ENCODE assay signal across 29 cellular contexts in the genomic region with DNA sequence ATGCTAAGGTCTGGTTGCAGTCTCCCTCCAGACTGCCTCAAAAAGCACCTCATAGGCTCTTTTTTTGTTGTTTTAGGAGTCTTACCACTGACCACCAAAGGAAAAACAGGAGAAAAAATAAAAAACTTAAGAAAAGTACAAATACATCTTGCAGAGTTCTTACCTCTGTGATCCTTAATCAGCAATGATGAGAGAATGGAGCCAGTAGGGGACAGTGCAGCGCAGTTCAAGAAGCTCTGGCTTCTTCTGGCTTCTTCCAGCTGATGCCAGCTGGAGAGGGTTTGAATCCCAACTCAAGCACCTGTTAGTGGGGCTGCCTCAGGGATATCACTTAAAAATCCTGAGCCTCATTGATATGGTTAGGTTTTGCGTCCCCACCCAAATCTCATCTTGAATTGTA.
DNase-seq lines count a peak whose midpoint lies in the region; ATAC-seq, FAIRE-seq and TF ChIP-seq lines count a peak whose summit lies in the region.
"Had no signal": no experiment of that assay in that cellular context is flagged by ENCODE, and none has a peak within 500 bp of the region (broad histone marks: within the 10 kb centered on the region; RNA-seq: fewer than 3 reads in every experiment).

No MANE protein-coding gene starts in this region.

- H3K27me3 ChIP-seq in DND-41 (ENCODE audit: insufficient read depth, low read length, poor library complexity): no peaks in the 10 kb centered on the region
- H3K27me3 ChIP-seq in HUES48 (ENCODE audit: control insufficient read depth, insufficient read depth, low read length): no peaks in the 10 kb centered on the region
- no peaks in the 10 kb centered on the region for H3K27me3 ChIP-seq in GM12878 (replicated peaks in 1 of 2; ENCODE audit: control insufficient read depth in 2 of 2, insufficient read depth in 2 of 2, low read length in 1 of 2)
- no peaks in the 10 kb centered on the region for H3K27me3 ChIP-seq in mesendoderm (ENCODE audit: insufficient read depth, low read length, poor library complexity)
- H3K27me3 ChIP-seq in tibial artery: no peaks in the 10 kb centered on the region
- H3K27me3 ChIP-seq: adrenal gland, hepatocyte, ovary, right atrium auricular region had no signal

- H3K36me3 ChIP-seq in DND-41 (ENCODE audit: insufficient read depth, low read length): no peaks in the 10 kb centered on the region
- H3K36me3 ChIP-seq in HUES48 (ENCODE audit: control insufficient read depth, insufficient read depth, low read length): no peaks in the 10 kb centered on the region; the same call in 1 of the 2 replicates
- no peaks in the 10 kb centered on the region for H3K36me3 ChIP-seq in GM12878 (ENCODE audit: control insufficient read depth in 2 of 2, insufficient read depth in 2 of 2, low read length in 1 of 2)
- H3K36me3 ChIP-seq in mesendoderm (ENCODE audit: control insufficient read depth, insufficient read depth, low read length): peaks cover 3% of the 10 kb centered on the region
- H3K36me3 ChIP-seq in tibial artery: no peaks in the 10 kb centered on the region
- H3K36me3 ChIP-seq: adrenal gland, HAP-1, ovary, right atrium auricular region had no signal

- H3K9me3 Mint-ChIP-seq in activated naive CD4-positive, alpha-beta T cell treated with anti-CD3 and anti-CD28 coated beads for 36 hours: no peaks in the 10 kb centered on the region
- H3K9me3 Mint-ChIP-seq: activated CD4-positive, alpha-beta memory T cell treated with anti-CD3 and anti-CD28 coated beads for 36 hours had no signal

- H3K79me1 ChIP-seq in mesendoderm (ENCODE audit: low read length): no peaks in the 10 kb centered on the region

- H2AFZ ChIP-seq in DND-41 (ENCODE audit: low read depth, low read length): no peak overlapping the region
- no peak overlapping the region for H2AFZ ChIP-seq in GM12878 (ENCODE audit: control insufficient read depth, low read depth, low read length)
- H2AFZ ChIP-seq: hepatocyte had no signal

- no peak overlapping the region for H2AK5ac ChIP-seq in mesendoderm (ENCODE audit: low read length)

- CTCF ChIA-PET in GM12878 (lab: Yijun Ruan, JAX): interaction anchor here (1.2 kb wide), 1 partner anchor 307 kb away, joined by 3 read pairs; no protein-coding TSS in a partner anchor
- CTCF ChIA-PET in activated naive CD4-positive, alpha-beta T cell treated with anti-CD3 and anti-CD28 coated beads for 36 hours (lab: Charles Lee): no interaction called here

- H3K9me3 ChIP-seq in DND-41 (ENCODE audit: insufficient read depth, low read length, severe bottlenecking) (no peaks in the 10 kb centered on the region), HUES48 (ENCODE audit: control insufficient read depth, insufficient read depth, low read length) (peaks cover 23% of the 10 kb centered on the region), GM12878 (replicated peaks; ENCODE audit: control insufficient read depth, insufficient read depth, low read length) (no peaks in the 10 kb centered on the region; the same call in 2 of the 3 replicates), tibial artery (no peaks in the 10 kb centered on the region)
- H3K9me3 ChIP-seq: adrenal gland, Caco-2, HAP-1, ovary, right atrium auricular region had no signal

- H3K4me3 Mint-ChIP-seq in activated naive CD4-positive, alpha-beta T cell treated with anti-CD3 and anti-CD28 coated beads for 36 hours: no peak overlapping the region
- H3K4me3 Mint-ChIP-seq: activated CD4-positive, alpha-beta memory T cell treated with anti-CD3 and anti-CD28 coated beads for 36 hours; memory B cell; naive thymus-derived CD4-positive, alpha-beta T cell; T-helper 17 cell had no signal

- peak overlapping the region; percentile 8 for H2BK15ac ChIP-seq in mesendoderm (replicated peaks; ENCODE audit: low read depth)

- H3K4ac ChIP-seq in mesendoderm (ENCODE audit: low read depth, low read length): peak overlapping the region; percentile 96

- TF ChIP-seq RAD21 in GM12878 (IDR thresholded peaks at IDR 0.05; ENCODE audit: insufficient read depth, low read depth, low read length): 0 out of 2 replicates have a peak, but pooled peaks have one; percentile 20

- ATAC-seq in DND-41 (ENCODE audit: insufficient read depth, low read depth) (no peak), GM12878 (no peak)
- ATAC-seq: naive thymus-derived CD4-positive, alpha-beta T cell; Panc1; T-helper 17 cell had no signal

- peaks cover 19% of the 10 kb centered on the region for H3K27me3 Mint-ChIP-seq in activated naive CD4-positive, alpha-beta T cell treated with anti-CD3 and anti-CD28 coated beads for 36 hours (ENCODE audit: low read depth)

- H3K4me2 ChIP-seq in DND-41 (ENCODE audit: insufficient read depth, low read length) (no peak overlapping the region), GM12878 (ENCODE audit: control insufficient read depth, insufficient read depth) (no peak overlapping the region), mesendoderm (ENCODE audit: low read length) (no peak overlapping the region)
- H3K4me2 ChIP-seq: hepatocyte had no signal

- H2BK5ac ChIP-seq in mesendoderm (ENCODE audit: low read length): peak overlapping the region; percentile 60

- H3K4me1 Mint-ChIP-seq in activated naive CD4-positive, alpha-beta T cell treated with anti-CD3 and anti-CD28 coated beads for 36 hours (ENCODE audit: low read depth): peaks cover 6% of the 10 kb centered on the region
- H3K4me1 Mint-ChIP-seq: memory B cell; naive thymus-derived CD4-positive, alpha-beta T cell; T-helper 17 cell had no signal

- no peak for TF ChIP-seq EP300 in GM12878 (IDR thresholded peaks at IDR 0.05; ENCODE audit: borderline replicate concordance in 1 of 2, control insufficient read depth in 1 of 2, low read depth in 2 of 2, low read length in 2 of 2)

- in situ Hi-C loops in GM12878 (cut with MboI): no loop called here

- H3K23ac ChIP-seq in mesendoderm (ENCODE audit: low read length): no peak overlapping the region

- SMC1A ChIA-PET in GM12878 (lab: Charles Lee; ENCODE audit: uncharacterized antibody, unreplicated experiment): interaction anchor here (1.5 kb wide), 1 partner anchor 13 kb away, joined by 4 read pairs; no protein-coding TSS in a partner anchor

- no peak for FAIRE-seq in GM12878 (lab: Jason Lieb, UNC)
- FAIRE-seq: G401.6, GM12891, GM19239 had no signal

- H3K4me3 ChIP-seq in DND-41 (ENCODE audit: low read depth in 1 of 2, low read length in 2 of 2): no peak overlapping the region
- H3K4me3 ChIP-seq in HUES48 (ENCODE audit: low read depth, low read length): no peak overlapping the region
- no peak overlapping the region for H3K4me3 ChIP-seq in GM12878
- no peak overlapping the region for H3K4me3 ChIP-seq in mesendoderm (ENCODE audit: low read length)
- H3K4me3 ChIP-seq in tibial artery: no peak overlapping the region
- H3K4me3 ChIP-seq: adrenal gland, HAP-1, hepatocyte, ovary, right atrium auricular region had no signal

- no peak for TF ChIP-seq POLR2A in GM12878 (IDR thresholded peaks at IDR 0.05; ENCODE audit: low read depth, low read length)

- H3K4me1 ChIP-seq in DND-41 (ENCODE audit: insufficient read depth, low read length) (no peaks in the 10 kb centered on the region), HUES48 (ENCODE audit: control insufficient read depth, insufficient read depth, low read length) (peaks cover 36% of the 10 kb centered on the region), GM12878 (ENCODE audit: control insufficient read depth, insufficient read depth, low read length) (no peaks in the 10 kb centered on the region), mesendoderm (ENCODE audit: control insufficient read depth, low read depth, low read length) (peaks cover 7% of the 10 kb centered on the region), tibial artery (peaks cover 0 to 18% (median 14%) of the 10 kb centered on the region in 4 donors)
- H3K4me1 ChIP-seq: adrenal gland, Caco-2, HAP-1, right atrium auricular region had no signal

- peak overlapping the region; percentile 100 for H3K18ac ChIP-seq in mesendoderm (ENCODE audit: low read length)

- H3K9ac ChIP-seq in DND-41 (ENCODE audit: low read depth, low read length): no peak overlapping the region
- peak overlapping the region; percentile 56; the same call in 1 of the 2 replicates for H3K9ac ChIP-seq in HUES48 (ENCODE audit: low read depth, low read length)
- no peak overlapping the region for H3K9ac ChIP-seq in GM12878 (ENCODE audit: control insufficient read depth, insufficient read depth, low read length)
- H3K9ac ChIP-seq in mesendoderm (ENCODE audit: low read length): peak overlapping the region; percentile 32

- no TSS peak for BruUV-seq in GM12878 (replicated peaks; lab: Mats Ljungman, UMichigan)

- peak overlapping the region; percentile 56 for H3K56ac ChIP-seq in mesendoderm (ENCODE audit: low read length)

- H4K5ac ChIP-seq in mesendoderm (ENCODE audit: low read length): no peak overlapping the region

- peaks cover 2% of the 10 kb centered on the region for H3K36me3 Mint-ChIP-seq in activated naive CD4-positive, alpha-beta T cell treated with anti-CD3 and anti-CD28 coated beads for 36 hours (ENCODE audit: low read depth)
- H3K36me3 Mint-ChIP-seq: activated CD4-positive, alpha-beta memory T cell treated with anti-CD3 and anti-CD28 coated beads for 36 hours; memory B cell; naive thymus-derived CD4-positive, alpha-beta T cell had no signal

- H3K79me2 ChIP-seq in DND-41 (ENCODE audit: insufficient read depth, low read length) (no peaks in the 10 kb centered on the region), GM12878 (ENCODE audit: control insufficient read depth, insufficient read depth, low read length) (no peaks in the 10 kb centered on the region), mesendoderm (ENCODE audit: control insufficient read depth, insufficient read depth, low read length) (no peaks in the 10 kb centered on the region)
- H3K79me2 ChIP-seq: hepatocyte had no signal

- no peak overlapping the region for H4K8ac ChIP-seq in mesendoderm (ENCODE audit: low read depth, low read length)

- POLR2A ChIA-PET in GM12878 (lab: Charles Lee): no interaction called here

- H4K20me1 ChIP-seq in DND-41 (ENCODE audit: insufficient read depth, low read length) (no peaks in the 10 kb centered on the region), GM12878 (ENCODE audit: control insufficient read depth, insufficient read depth) (no peaks in the 10 kb centered on the region)

- TF ChIP-seq CTCF in DND-41 (IDR thresholded peaks at IDR 0.05; ENCODE audit: borderline replicate concordance, extremely low read depth, low read length, poor library complexity, severe bottlenecking) (peak; percentile 8), GM12878 (IDR thresholded peaks at IDR 0.05 in 2 of 3, conservative IDR thresholded peaks at IDR 0.05 in 1 of 3; ENCODE audit: control insufficient read depth in 2 of 3, extremely low read depth in 1 of 3, insufficient read depth in 1 of 3, low read depth in 3 of 3, low read length in 3 of 3) (no peak), tibial artery (IDR thresholded peaks at IDR 0.05) (no peak)

- H3K27ac ChIP-seq in DND-41 (ENCODE audit: low read length) (no peak overlapping the region), HUES48 (ENCODE audit: low read depth, low read length) (peak overlapping the region; percentile 99), GM12878 (ENCODE audit: control insufficient read depth, insufficient read depth) (no peak overlapping the region), mesendoderm (ENCODE audit: low read depth, low read length) (peak overlapping the region; percentile 77), tibial artery (no peak overlapping the region)
- H3K27ac ChIP-seq: adrenal gland, hepatocyte, ovary, right atrium auricular region had no signal

- intact Hi-C loops in GM12878 (cut with micrococcal nuclease; ENCODE audit: unreplicated experiment): no loop called here
- intact Hi-C loops in tibial artery (cut with DNase I; ENCODE audit: low total_unique reads): no loop called here
- intact Hi-C loops in activated naive CD4-positive, alpha-beta T cell treated with anti-CD3 and anti-CD28 coated beads for 36 hours (cut with micrococcal nuclease): loop anchor here (10.0 kb wide), 1 partner anchor 312 kb away; no protein-coding TSS in a partner anchor

- RAD21 ChIA-PET in GM12878 (lab: Charles Lee; ENCODE audit: unreplicated experiment): no interaction called here

- H3K27ac Mint-ChIP-seq in activated naive CD4-positive, alpha-beta T cell treated with anti-CD3 and anti-CD28 coated beads for 36 hours: no peak overlapping the region
- H3K27ac Mint-ChIP-seq: activated CD4-positive, alpha-beta memory T cell treated with anti-CD3 and anti-CD28 coated beads for 36 hours; memory B cell; naive thymus-derived CD4-positive, alpha-beta T cell; T-helper 17 cell had no signal

- DNase-seq in DND-41: no peak
- no peak for DNase-seq in GM12878 (ENCODE audit: low read depth, low spot score)
- peak; percentile 67 for DNase-seq in mesendoderm
- no peak for DNase-seq in tibial artery
- DNase-seq in activated naive CD4-positive, alpha-beta T cell treated with anti-CD3 and anti-CD28 coated beads for 36 hours: no peak
- DNase-seq in cortex of kidney (lab: John Stamatoyannopoulos, UW): no peak
- DNase-seq in CD1c-positive myeloid dendritic cell (ENCODE audit: extremely low spot score): no peak
- DNase-seq: activated CD4-positive, alpha-beta memory T cell treated with anti-CD3 and anti-CD28 coated beads for 36 hours; activated gamma-delta T cell; adrenal gland; Caco-2; dermis blood vessel endothelial cell; IMR-90; naive thymus-derived CD4-positive, alpha-beta T cell; NCI-H1436; NCI-H2171 treated with DMSO at 0.1 percent for 48 hours; NCI-H748 treated with DMSO at 0.1 percent for 48 hours; ovary; stimulated activated CD4-positive, alpha-beta T cell treated with anti-CD3 and anti-CD28 coated beads, Interleukin-15, amount 100 ng/mL, for 24 hours; T-helper 17 cell had no signal

- 39% methylated on average over 2 of the region's 2 CpGs for WGBS in GM12878 (ENCODE audit: insufficient coverage, insufficient replicate concordance, low lambda C conversion rate, missing lambda C conversion rate)
- no CpG with 5 or more reads among the region's 2 CpGs for WGBS in mesendoderm (ENCODE audit: extremely low coverage, insufficient coverage, low lambda C conversion rate)

- H2BK120ac ChIP-seq in mesendoderm (ENCODE audit: low read depth, low read length): peak overlapping the region; percentile 98

Comparison
In these comparisons a context has a peak if more than half of its experiments do, and no peak if none do; other contexts are left out.
1. H3K27ac ChIP-seq: peak in HUES48 (single experiment) and mesendoderm (single experiment); none in DND-41 (single experiment), GM12878 (single experiment) and tibial artery (0 of 2).
2. H3K9ac ChIP-seq: peak in HUES48 (single experiment) and mesendoderm (single experiment); none in DND-41 (single experiment) and GM12878 (single experiment).